Comparison of ENCODE assay signal across 15 cellular contexts in the genomic region with DNA sequence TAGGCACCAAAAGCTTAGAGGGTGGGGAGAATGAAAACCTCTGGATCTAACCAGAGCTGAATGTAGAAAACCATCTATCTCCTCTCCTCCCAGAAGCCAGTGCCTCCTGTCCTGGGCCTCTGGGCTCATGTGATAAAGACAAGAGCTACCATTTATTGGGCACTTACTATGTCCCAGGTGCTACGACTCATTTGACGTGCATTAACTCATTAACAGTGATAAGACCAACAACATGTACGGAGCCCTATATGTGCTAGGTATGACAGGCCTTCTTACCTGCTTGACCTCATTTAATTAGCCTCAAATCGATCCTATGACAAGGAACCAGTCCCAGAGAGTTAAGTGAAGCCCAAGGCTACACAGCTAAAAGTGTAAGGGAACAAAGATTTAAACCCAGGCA. TPM values are rescaled to one million over a fixed set of nuclear protein-coding genes. Genes with fewer than 3 reads are reported as not detected.
DNase-seq lines count a peak whose midpoint lies in the region; ATAC-seq and TF ChIP-seq lines count a peak whose summit lies in the region.
"Had no signal": no experiment of that assay in that cellular context is flagged by ENCODE, and none has a peak within 500 bp of the region (broad histone marks: within the 10 kb centered on the region; RNA-seq: fewer than 3 reads in every experiment).

No MANE protein-coding gene starts in this region.

- TF ChIP-seq CTCF in left ventricle myocardium inferior (IDR thresholded peaks at IDR 0.05; ENCODE audit: borderline replicate concordance) (no peak), natural killer cell (IDR thresholded peaks at IDR 0.05) (no peak)

- H3K27me3 Mint-ChIP-seq in natural killer cell (ENCODE audit: low read depth in 2 of 2), result no peaks in the 10 kb centered on the region

- ATAC-seq in left cardiac atrium (no peak), natural killer cell (no peak), GM21360 (IDR thresholded peaks at IDR 0.05; ENCODE audit: unreplicated experiment) (no peak)

- no peaks in the 10 kb centered on the region for H3K27me3 ChIP-seq in left ventricle myocardium inferior (ENCODE audit: low read depth)
- H3K27me3 ChIP-seq: SJCRH30 had no signal

- H3K27ac Mint-ChIP-seq in natural killer cell, result peak overlapping the region; percentile 89 to 92

- peak overlapping the region; percentile 52 for H3K27ac ChIP-seq in left ventricle myocardium inferior (replicated peaks)
- H3K27ac ChIP-seq in cingulate gyrus (ENCODE audit: low read depth, low read length), result peak overlapping the region; percentile 33
- H3K27ac ChIP-seq in urinary bladder (ENCODE audit: low read depth), result peak overlapping the region; percentile 32
- H3K27ac ChIP-seq: HL-60, SJCRH30 had no signal

- H3K36me3 ChIP-seq in left ventricle myocardium inferior (no peaks in the 10 kb centered on the region), urinary bladder (ENCODE audit: insufficient read depth) (no peaks in the 10 kb centered on the region)

- no peak for DNase-seq in left ventricle myocardium inferior
- DNase-seq in left cardiac atrium, result no peak
- no peak for DNase-seq in natural killer cell
- no peak for DNase-seq in NCI-H748 treated with DMSO at 0.1 percent for 48 hours (lab: John Stamatoyannopoulos, UW)
- DNase-seq in HCEC 1CT, result no peak
- DNase-seq: cerebellar nuclear complex, DMS79 treated with DMSO at 0.1 percent for 48 hours, NCI-H2029, SJCRH30 had no signal

- H3K4me3 ChIP-seq in left ventricle myocardium inferior (no peak overlapping the region), urinary bladder (ENCODE audit: low read depth, low read length) (no peak overlapping the region)
- H3K4me3 ChIP-seq: SJCRH30, smooth muscle cell had no signal

- H3K9me3 ChIP-seq in left ventricle myocardium inferior (replicated peaks), result no peaks in the 10 kb centered on the region
- H3K9me3 ChIP-seq: SJCRH30 had no signal

- H3K9me3 Mint-ChIP-seq in natural killer cell, result no peaks in the 10 kb centered on the region
- H3K9me3 Mint-ChIP-seq: activated T-helper 2 cell treated with anti-CD3 and anti-CD28 coated beads, Interferon-gamma antibody, Interleukin-2, Interleukin-4, amounts not matched to agents 10 μg/mL and 5 μg/mL and 100 μg/mL, durations not matched to agents 14 hours and 24 hours and 36 hours had no signal

- H3K4me1 Mint-ChIP-seq in natural killer cell, result peaks cover 70 to 78% of the 10 kb centered on the region in 2 donors

- no peaks in the 10 kb centered on the region for H3K36me3 Mint-ChIP-seq in natural killer cell

- intact Hi-C loops in left ventricle myocardium inferior (cut with micrococcal nuclease), result loop anchor here (10.0 kb wide), 1 partner anchor 71 kb away; no protein-coding TSS in a partner anchor
- intact Hi-C loops in left cardiac atrium (cut with DNase I), result no loop called here
- intact Hi-C loops in natural killer cell (cut with micrococcal nuclease), result no loop called here

- 88% methylated on average over 4 of the region's 4 CpGs for WGBS in urinary bladder

- no peak overlapping the region for H3K4me3 Mint-ChIP-seq in natural killer cell

- H3K4me1 ChIP-seq in left ventricle myocardium inferior (peaks cover 93% of the 10 kb centered on the region), urinary bladder (ENCODE audit: insufficient read depth) (peaks cover 9% of the 10 kb centered on the region)

RNA-seq across cellular contexts. Expression of gene CAPZB, which starts 19.7 kb away (rescaled TPM):
- total RNA-seq in left ventricle myocardium inferior (217 TPM), left cardiac atrium (100 to 1,000 TPM; 227 to 254 TPM), natural killer cell (100 to 1,000 TPM; 369 to 393 (median 375) TPM), urinary bladder (77.1 TPM)
- polyA plus RNA-seq in urinary bladder, result 372 TPM
